ENCODE assay signal across 4 cellular contexts in the genomic region with DNA sequence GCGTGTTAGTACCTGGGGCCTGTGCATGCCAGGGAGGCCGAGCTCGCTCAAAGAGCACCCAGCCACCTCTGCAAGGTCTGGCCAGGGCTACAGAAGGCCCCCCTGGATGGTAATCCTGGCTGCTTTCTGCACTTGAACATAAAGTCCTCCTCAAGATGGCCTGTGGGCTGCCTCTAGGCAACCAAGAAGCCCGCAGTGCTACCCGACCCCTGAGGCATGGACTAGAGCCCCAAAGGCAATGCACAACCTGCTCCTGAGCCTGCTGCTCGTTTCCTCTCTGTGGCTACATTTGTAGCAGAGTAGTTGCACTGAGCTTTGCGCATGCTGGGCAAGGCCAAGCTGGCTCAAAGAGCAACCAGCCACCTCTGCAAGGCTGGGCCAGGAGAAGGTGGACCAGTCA. TPM values are rescaled to one million over a fixed set of nuclear protein-coding genes. Genes with fewer than 3 reads are reported as not detected.
"Had no signal": no experiment of that assay in that cellular context is flagged by ENCODE, and none has a peak within 500 bp of the region (broad histone marks: within the 10 kb centered on the region; RNA-seq: fewer than 3 reads in every experiment).

No MANE protein-coding gene starts in this region.

RNA-seq across cellular contexts. Expression of a gene that starts 47.8 kb away (rescaled TPM):
- total RNA-seq: LHCN-M2, M059J, MCF 10A, NCI-H460 had no signal
